In genomic region chr11:40292636-40293585, GRCh38 we compare ENCODE assay signal across 8 cellular contexts.
DNase-seq lines count a peak whose midpoint lies in the region; ATAC-seq lines count a peak whose summit lies in the region.

No MANE protein-coding gene starts in this region.

- no peak overlapping the region for H3K27ac Mint-ChIP-seq in activated CD8-positive, alpha-beta memory T cell treated with anti-CD3 and anti-CD28 coated beads, Interleukin-2, amount 10 ng/mL, durations not matched to agents 7 days and 5 days

- H3K9me3 Mint-ChIP-seq in activated CD8-positive, alpha-beta memory T cell treated with anti-CD3 and anti-CD28 coated beads, Interleukin-2, amount 10 ng/mL, durations not matched to agents 7 days and 5 days (ENCODE audit: low read depth), result no peaks in the 10 kb centered on the region

- no peak for ATAC-seq in HG02840 (IDR thresholded peaks at IDR 0.05; ENCODE audit: low FRiP score, unreplicated experiment)
- no peak for ATAC-seq in activated CD8-positive, alpha-beta memory T cell treated with anti-CD3 and anti-CD28 coated beads, Interleukin-2, amount 10 ng/mL, durations not matched to agents 7 days and 5 days

- no peaks in the 10 kb centered on the region for H3K9me3 ChIP-seq in ES-I3 (ENCODE audit: control insufficient read depth, insufficient read depth, low read length)
- H3K9me3 ChIP-seq in SK-N-MC (ENCODE audit: low read depth, low read length), result no peaks in the 10 kb centered on the region

- H3K36me3 ChIP-seq in ES-I3 (ENCODE audit: insufficient read depth, low read length) (no peaks in the 10 kb centered on the region), SK-N-MC (ENCODE audit: insufficient read depth, low read length) (no peaks in the 10 kb centered on the region)

- peaks cover 3% of the 10 kb centered on the region for H3K4me1 Mint-ChIP-seq in activated CD8-positive, alpha-beta memory T cell treated with anti-CD3 and anti-CD28 coated beads, Interleukin-2, amount 10 ng/mL, durations not matched to agents 7 days and 5 days

- H3K36me3 Mint-ChIP-seq in activated CD8-positive, alpha-beta memory T cell treated with anti-CD3 and anti-CD28 coated beads, Interleukin-2, amount 10 ng/mL, durations not matched to agents 7 days and 5 days, result no peaks in the 10 kb centered on the region

- H3K27ac ChIP-seq in SK-N-MC, result no peak overlapping the region; the same call in 1 of the 2 replicates

- H3K9ac ChIP-seq in ES-I3 (ENCODE audit: low read depth, low read length), result peak overlapping the region; percentile 87; the same call in 1 of the 2 replicates
- peak overlapping the region; percentile 54 for H3K9ac ChIP-seq in SK-N-MC (ENCODE audit: insufficient read length)

- H3K4me1 ChIP-seq in ES-I3 (ENCODE audit: insufficient read depth, low read length), result 0 out of 2 replicates have a peak, but pooled peaks cover 4% of the 10 kb centered on the region

- no peak for DNase-seq in SK-N-MC (ENCODE audit: low read depth, low spot score)
- DNase-seq in glomerular visceral epithelial cell (ENCODE audit: extremely low spot score), result peak; percentile 9
- peak; percentile 55 for DNase-seq in pons (ENCODE audit: low spot score)
- no peak for DNase-seq in SKM-1 treated with dmso at 0.1 percent for 144 hours (lab: John Stamatoyannopoulos, UW; ENCODE audit: unreplicated experiment)
- DNase-seq in activated CD8-positive, alpha-beta memory T cell treated with anti-CD3 and anti-CD28 coated beads, Interleukin-2, amount 10 ng/mL, durations not matched to agents 7 days and 5 days, result no peak
- no peak for DNase-seq in dedifferentiated amniotic fluid mesenchymal stem cell (ENCODE audit: extremely low spot score)

- CTCF ChIA-PET in activated CD8-positive, alpha-beta memory T cell treated with anti-CD3 and anti-CD28 coated beads, Interleukin-2, amount 10 ng/mL, durations not matched to agents 7 days and 5 days (lab: Charles Lee), result interaction anchor here (1.3 kb wide), 1 partner anchor 11 kb away, joined by 7 read pairs; no protein-coding TSS in a partner anchor

- H3K4me3 ChIP-seq in SK-N-MC, result peak overlapping the region; percentile 80

- peaks cover 13% of the 10 kb centered on the region for H3K27me3 Mint-ChIP-seq in activated CD8-positive, alpha-beta memory T cell treated with anti-CD3 and anti-CD28 coated beads, Interleukin-2, amount 10 ng/mL, durations not matched to agents 7 days and 5 days

- no peak overlapping the region for H3K4me3 Mint-ChIP-seq in activated CD8-positive, alpha-beta memory T cell treated with anti-CD3 and anti-CD28 coated beads, Interleukin-2, amount 10 ng/mL, durations not matched to agents 7 days and 5 days

Comparison
In these comparisons a context has a peak if more than half of its experiments do, and no peak if none do; other contexts are left out.
1. DNase-seq: peak in glomerular visceral epithelial cell (single experiment) and pons (single experiment); none in SK-N-MC (single experiment), SKM-1 treated with dmso at 0.1 percent for 144 hours (single experiment), activated CD8-positive, alpha-beta memory T cell treated with anti-CD3 and anti-CD28 coated beads, Interleukin-2, amount 10 ng/mL, durations not matched to agents 7 days and 5 days (single experiment) and dedifferentiated amniotic fluid mesenchymal stem cell (single experiment).